ENCODE assay signal across 2 cellular contexts in the genomic region with DNA sequence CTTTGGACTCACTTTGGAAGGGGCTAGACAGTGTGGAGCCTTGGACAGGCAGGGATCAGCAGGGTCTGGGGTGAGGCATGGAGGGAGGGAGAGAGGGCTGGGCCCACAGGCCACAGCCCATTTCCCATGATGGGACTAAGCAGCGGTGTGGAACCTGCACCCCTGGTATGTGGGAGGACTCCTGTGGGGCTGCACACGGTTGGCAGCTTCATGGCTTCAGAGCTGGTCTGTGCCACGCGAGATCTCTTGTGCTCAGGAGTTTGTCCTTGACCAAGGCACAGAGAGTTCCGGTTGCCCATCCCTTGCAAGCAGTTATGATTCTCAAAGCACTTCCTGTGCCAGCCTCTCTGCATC.
TF ChIP-seq lines count a peak whose summit lies in the region.

No MANE protein-coding gene starts in this region.

TF ChIP-seq in Ishikawa, 13 proteins besides CTCF, POLR2A, EP300 and RAD21:
- TF ChIP-seq TCF12 (IDR thresholded peaks at IDR 0.05; ENCODE audit: low read depth) (peak; percentile 66; the same call in 1 of the 2 replicates), TEAD4 (IDR thresholded peaks at IDR 0.05) (peak; percentile 75; the same call in 1 of the 2 replicates)
- TF ChIP-seq, protein P1, sequence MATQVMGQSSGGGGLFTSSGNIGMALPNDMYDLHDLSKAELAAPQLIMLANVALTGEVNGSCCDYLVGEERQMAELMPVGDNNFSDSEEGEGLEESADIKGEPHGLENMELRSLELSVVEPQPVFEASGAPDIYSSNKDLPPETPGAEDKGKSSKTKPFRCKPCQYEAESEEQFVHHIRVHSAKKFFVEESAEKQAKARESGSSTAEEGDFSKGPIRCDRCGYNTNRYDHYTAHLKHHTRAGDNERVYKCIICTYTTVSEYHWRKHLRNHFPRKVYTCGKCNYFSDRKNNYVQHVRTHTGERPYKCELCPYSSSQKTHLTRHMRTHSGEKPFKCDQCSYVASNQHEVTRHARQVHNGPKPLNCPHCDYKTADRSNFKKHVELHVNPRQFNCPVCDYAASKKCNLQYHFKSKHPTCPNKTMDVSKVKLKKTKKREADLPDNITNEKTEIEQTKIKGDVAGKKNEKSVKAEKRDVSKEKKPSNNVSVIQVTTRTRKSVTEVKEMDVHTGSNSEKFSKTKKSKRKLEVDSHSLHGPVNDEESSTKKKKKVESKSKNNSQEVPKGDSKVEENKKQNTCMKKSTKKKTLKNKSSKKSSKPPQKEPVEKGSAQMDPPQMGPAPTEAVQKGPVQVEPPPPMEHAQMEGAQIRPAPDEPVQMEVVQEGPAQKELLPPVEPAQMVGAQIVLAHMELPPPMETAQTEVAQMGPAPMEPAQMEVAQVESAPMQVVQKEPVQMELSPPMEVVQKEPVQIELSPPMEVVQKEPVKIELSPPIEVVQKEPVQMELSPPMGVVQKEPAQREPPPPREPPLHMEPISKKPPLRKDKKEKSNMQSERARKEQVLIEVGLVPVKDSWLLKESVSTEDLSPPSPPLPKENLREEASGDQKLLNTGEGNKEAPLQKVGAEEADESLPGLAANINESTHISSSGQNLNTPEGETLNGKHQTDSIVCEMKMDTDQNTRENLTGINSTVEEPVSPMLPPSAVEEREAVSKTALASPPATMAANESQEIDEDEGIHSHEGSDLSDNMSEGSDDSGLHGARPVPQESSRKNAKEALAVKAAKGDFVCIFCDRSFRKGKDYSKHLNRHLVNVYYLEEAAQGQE (IDR thresholded peaks at IDR 0.05; ENCODE audit: low read depth): no peak
TF ChIP-seq in Ishikawa: peak in this region for 2.

TF ChIP-seq in K562, 482 proteins besides CTCF, POLR2A, EP300 and RAD21 (continued from another document):
- no peak for TF ChIP-seq ZFP36 (IDR thresholded peaks at IDR 0.05; ENCODE audit: low read depth, low read length, partially characterized antibody)
